ENCODE assay signal across 8 cellular contexts in the genomic region with DNA sequence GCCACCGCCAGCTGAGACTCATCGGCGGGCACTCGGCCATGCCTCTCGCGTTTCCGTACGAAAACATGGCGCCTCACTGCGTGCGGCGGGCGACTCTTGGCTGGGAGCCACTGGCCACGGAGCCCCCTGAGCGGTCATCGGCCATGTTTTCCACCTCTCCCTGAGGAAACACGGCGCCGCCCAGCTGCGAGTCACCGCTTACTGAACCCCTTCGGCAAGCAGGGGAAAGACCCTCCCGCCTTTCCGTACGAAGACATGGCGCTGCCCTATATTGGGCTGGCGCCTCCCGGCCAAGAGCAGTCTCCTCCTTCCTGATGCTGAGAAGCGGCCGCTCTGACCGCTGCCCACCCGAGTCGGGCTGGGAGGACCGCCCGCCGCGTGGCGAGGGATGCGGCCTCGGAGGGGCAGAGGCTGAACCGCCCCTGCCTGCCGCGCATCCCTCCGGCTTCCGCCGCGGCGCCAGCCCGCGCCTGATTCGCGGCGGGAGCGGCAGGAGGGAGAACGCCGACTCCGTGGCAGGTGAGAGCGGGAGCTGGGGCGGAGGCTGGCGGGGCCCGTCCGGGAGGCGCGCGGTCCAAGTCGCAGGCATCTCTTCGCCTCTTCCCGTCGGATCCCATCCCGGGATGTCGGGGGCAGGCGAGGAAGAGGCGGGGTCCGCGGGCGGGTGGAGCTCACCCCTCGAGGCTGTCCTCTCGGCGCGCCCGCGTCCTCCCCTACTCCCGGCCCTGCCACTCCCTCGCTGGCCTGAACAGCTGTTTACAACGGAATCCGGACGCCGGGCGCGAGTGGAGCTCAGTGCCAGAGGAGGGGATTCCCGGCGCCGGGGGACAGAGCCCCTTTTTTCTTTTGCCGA. TPM values are rescaled to one million over a fixed set of nuclear protein-coding genes. Genes with fewer than 3 reads are reported as not detected.
DNase-seq lines count a peak whose midpoint lies in the region; ATAC-seq and TF ChIP-seq lines count a peak whose summit lies in the region.

A gene with protein sequence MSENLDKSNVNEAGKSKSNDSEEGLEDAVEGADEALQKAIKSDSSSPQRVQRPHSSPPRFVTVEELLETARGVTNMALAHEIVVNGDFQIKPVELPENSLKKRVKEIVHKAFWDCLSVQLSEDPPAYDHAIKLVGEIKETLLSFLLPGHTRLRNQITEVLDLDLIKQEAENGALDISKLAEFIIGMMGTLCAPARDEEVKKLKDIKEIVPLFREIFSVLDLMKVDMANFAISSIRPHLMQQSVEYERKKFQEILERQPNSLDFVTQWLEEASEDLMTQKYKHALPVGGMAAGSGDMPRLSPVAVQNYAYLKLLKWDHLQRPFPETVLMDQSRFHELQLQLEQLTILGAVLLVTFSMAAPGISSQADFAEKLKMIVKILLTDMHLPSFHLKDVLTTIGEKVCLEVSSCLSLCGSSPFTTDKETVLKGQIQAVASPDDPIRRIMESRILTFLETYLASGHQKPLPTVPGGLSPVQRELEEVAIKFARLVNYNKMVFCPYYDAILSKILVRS (plus strand): TSS at position 299 of the 853 bp plus-strand sequence. CDS start 4,202 bp downstream, outside the sequence.

- peak; percentile 96 to 97 (median 97) for DNase-seq in NCI-H1417 (lab: John Stamatoyannopoulos, UW)
- peak; percentile 87 for DNase-seq in amniotic stem cell (lab: John Stamatoyannopoulos, UW)
- DNase-seq in left ventricle myocardium inferior = peak; percentile 86
- DNase-seq in progenitor cell of endocrine pancreas (ENCODE audit: low spot score, unreplicated experiment) = peak; percentile 76
- DNase-seq in ureter (ENCODE audit: low spot score) = peak; percentile 93

- ATAC-seq in HG02798 (IDR thresholded peaks at IDR 0.05; ENCODE audit: poor library complexity, unreplicated experiment) = peak; percentile 79

- no peaks in the 10 kb centered on the region for H3K36me3 ChIP-seq in left ventricle myocardium inferior

- peaks cover 15% of the 10 kb centered on the region for H3K4me1 Mint-ChIP-seq in progenitor cell of endocrine pancreas (ENCODE audit: low read depth)

- H3K4me3 ChIP-seq in left ventricle myocardium inferior = peak within 1 kb of the TSS; percentile 90

- H3K36me3 Mint-ChIP-seq in progenitor cell of endocrine pancreas (ENCODE audit: insufficient read depth) = no peaks in the 10 kb centered on the region

- no peaks in the 10 kb centered on the region for H3K9me3 Mint-ChIP-seq in progenitor cell of endocrine pancreas (ENCODE audit: low read depth)

- peak within 1 kb of the TSS; percentile 98 for H3K27ac Mint-ChIP-seq in progenitor cell of endocrine pancreas

- TF ChIP-seq CTCF in left ventricle myocardium inferior (IDR thresholded peaks at IDR 0.05; ENCODE audit: borderline replicate concordance) (no peak), progenitor cell of endocrine pancreas (IDR thresholded peaks at IDR 0.05; ENCODE audit: unreplicated experiment) (no peak)

- H3K27me3 ChIP-seq in left ventricle myocardium inferior (ENCODE audit: low read depth) = no peaks in the 10 kb centered on the region

- no peaks in the 10 kb centered on the region for H3K27me3 Mint-ChIP-seq in progenitor cell of endocrine pancreas

- peaks cover 28% of the 10 kb centered on the region for H3K4me1 ChIP-seq in left ventricle myocardium inferior

- H3K9me3 ChIP-seq in left ventricle myocardium inferior (replicated peaks) = no peaks in the 10 kb centered on the region

- peak; percentile 49 for TF ChIP-seq POLR2A in GM15510 (IDR thresholded peaks at IDR 0.05; ENCODE audit: borderline replicate concordance, extremely low read depth, insufficient read length)

- intact Hi-C loops in T-helper 1 cell treated with Interleukin-12 subunit alpha and Interleukin-12 subunit beta and Interleukin-4 antibody, amounts not matched to agents 30 ng/mL and 1 ng/mL, for 36 hours (cut with micrococcal nuclease) = loop anchor here (1.0 to 10.0 kb wide), 12 partner anchors 8 to 1015 kb away; a partner anchor contains a TSS
- intact Hi-C loops in left ventricle myocardium inferior (cut with micrococcal nuclease) = no loop called here

- peak within 1 kb of the TSS; percentile 91 for H3K4me3 Mint-ChIP-seq in progenitor cell of endocrine pancreas (ENCODE audit: low read depth)

- H3K27ac ChIP-seq in left ventricle myocardium inferior (replicated peaks) = peak within 1 kb of the TSS; percentile 100

RNA-seq across cellular contexts. Expression of the gene that starts here (rescaled TPM):
- total RNA-seq in T-helper 1 cell treated with Interleukin-12 subunit alpha and Interleukin-12 subunit beta and Interleukin-4 antibody, amounts not matched to agents 30 ng/mL and 1 ng/mL, for 36 hours = 13.8 and 14.3 TPM in 2 replicates
- total RNA-seq in left ventricle myocardium inferior (4.7 TPM), progenitor cell of endocrine pancreas (19.9 and 20.2 TPM in 2 replicates), ureter (12.7 TPM)

Comparison
In these comparisons a context has a peak if more than half of its experiments do, and no peak if none do; other contexts are left out.
1. Peak in every context shown above with its lines: DNase-seq, ATAC-seq, H3K4me3 ChIP-seq and H3K27ac ChIP-seq.